In genomic region chr9:113398796-113399195, GRCh38 we compare ENCODE assay signal across 13 cellular contexts. TPM values are rescaled to one million over a fixed set of nuclear protein-coding genes. Genes with fewer than 3 reads are reported as not detected.
DNase-seq lines count a peak whose midpoint lies in the region; ATAC-seq and TF ChIP-seq lines count a peak whose summit lies in the region.
"Had no signal": no experiment of that assay in that cellular context is flagged by ENCODE, and none has a peak within 500 bp of the region (broad histone marks: within the 10 kb centered on the region; RNA-seq: fewer than 3 reads in every experiment).

No MANE protein-coding gene starts in this region.

- H3K27me3 Mint-ChIP-seq in CD4-positive, alpha-beta memory T cell = no peaks in the 10 kb centered on the region
- no peaks in the 10 kb centered on the region for H3K27me3 Mint-ChIP-seq in nephron (ENCODE audit: low read depth)
- no peaks in the 10 kb centered on the region for H3K27me3 Mint-ChIP-seq in activated CD8-positive, alpha-beta T cell treated with anti-CD3 and anti-CD28 coated beads, Interleukin-2, amount 10 ng/mL, durations not matched to agents 7 days and 5 days (ENCODE audit: low read depth)

- DNase-seq in CD4-positive, alpha-beta memory T cell = no peak
- DNase-seq in esophagus squamous epithelium (lab: John Stamatoyannopoulos, UW) = no peak
- DNase-seq in cortex of kidney (lab: John Stamatoyannopoulos, UW) = no peak
- no peak for DNase-seq in AG08396 (ENCODE audit: low spot score)
- DNase-seq in activated CD8-positive, alpha-beta T cell treated with anti-CD3 and anti-CD28 coated beads, Interleukin-2, amount 10 ng/mL, durations not matched to agents 7 days and 5 days = no peak
- no peak for DNase-seq in aorta
- DNase-seq: activated CD4-positive, alpha-beta T cell treated with anti-CD3 and anti-CD28 coated beads for 4 hours; activated effector memory CD4-positive, alpha-beta T cell treated with Interleukin-2 at 50 U/mL for 16 hours had no signal

- no peak for ATAC-seq in activated CD8-positive, alpha-beta T cell treated with anti-CD3 and anti-CD28 coated beads, Interleukin-2, amount 10 ng/mL, durations not matched to agents 7 days and 5 days
- no peak for ATAC-seq in aorta (ENCODE audit: low FRiP score)
- ATAC-seq: HCT116 had no signal

- peak overlapping the region in 5 of 8 donors; percentile 32 to 77 (median 65) for H3K4me3 Mint-ChIP-seq in CD4-positive, alpha-beta memory T cell
- peak overlapping the region; percentile 94 to 96 (median 95) for H3K4me3 Mint-ChIP-seq in nephron
- no peak overlapping the region for H3K4me3 Mint-ChIP-seq in activated CD8-positive, alpha-beta T cell treated with anti-CD3 and anti-CD28 coated beads, Interleukin-2, amount 10 ng/mL, durations not matched to agents 7 days and 5 days

- no peaks in the 10 kb centered on the region for H3K9me3 Mint-ChIP-seq in CD4-positive, alpha-beta memory T cell
- no peaks in the 10 kb centered on the region for H3K9me3 Mint-ChIP-seq in nephron
- no peaks in the 10 kb centered on the region for H3K9me3 Mint-ChIP-seq in activated CD8-positive, alpha-beta T cell treated with anti-CD3 and anti-CD28 coated beads, Interleukin-2, amount 10 ng/mL, durations not matched to agents 7 days and 5 days (ENCODE audit: insufficient read depth)

- intact Hi-C loops in CD4-positive, alpha-beta memory T cell (cut with micrococcal nuclease) = no loop called here
- intact Hi-C loops in esophagus squamous epithelium (cut with DNase I) = no loop called here
- intact Hi-C loops in aorta (cut with DNase I) = no loop called here

- peak overlapping the region in 1 of 7 donors; percentile 63 for H3K27ac Mint-ChIP-seq in CD4-positive, alpha-beta memory T cell
- H3K27ac Mint-ChIP-seq in nephron = peak overlapping the region in 1 of 3 experiments; percentile 29
- no peak overlapping the region for H3K27ac Mint-ChIP-seq in activated CD8-positive, alpha-beta T cell treated with anti-CD3 and anti-CD28 coated beads, Interleukin-2, amount 10 ng/mL, durations not matched to agents 7 days and 5 days

- 82 to 94% methylated on average over 4 to 5 of the region's 5 CpGs for WGBS in esophagus squamous epithelium, 2 donors
- WGBS in aorta, 2 donors = 92 to 93% methylated on average over 5 of the region's 5 CpGs

- peaks cover 16% of the 10 kb centered on the region for H3K4me1 ChIP-seq in CD4-positive, alpha-beta memory T cell (ENCODE audit: insufficient read depth, low read length)
- peaks cover 4% of the 10 kb centered on the region; the same call in 1 of the 2 replicates for H3K4me1 ChIP-seq in HUES48 (ENCODE audit: control insufficient read depth, insufficient read depth, low read length)
- peaks cover 10 to 54% (median 33%) of the 10 kb centered on the region in 3 donors for H3K4me1 ChIP-seq in esophagus squamous epithelium
- H3K4me1 ChIP-seq in aorta (ENCODE audit: control insufficient read depth in 1 of 2, insufficient read depth in 2 of 2, low read length in 2 of 2) = no peaks in the 10 kb centered on the region

- TF ChIP-seq CTCF in esophagus squamous epithelium (IDR thresholded peaks at IDR 0.05) (no peak), nephron (IDR thresholded peaks at IDR 0.05; ENCODE audit: unreplicated experiment in 3 of 3) (no peak)

- peaks cover 15 to 31% (median 23%) of the 10 kb centered on the region in 4 donors for H3K4me1 Mint-ChIP-seq in CD4-positive, alpha-beta memory T cell
- H3K4me1 Mint-ChIP-seq in nephron = peaks cover 21% of the 10 kb centered on the region
- H3K4me1 Mint-ChIP-seq in activated CD8-positive, alpha-beta T cell treated with anti-CD3 and anti-CD28 coated beads, Interleukin-2, amount 10 ng/mL, durations not matched to agents 7 days and 5 days (ENCODE audit: low read depth) = peaks cover 17% of the 10 kb centered on the region

- no peaks in the 10 kb centered on the region for H3K36me3 ChIP-seq in CD4-positive, alpha-beta memory T cell (ENCODE audit: insufficient read depth, low read length)
- H3K36me3 ChIP-seq in HUES48 (ENCODE audit: control insufficient read depth, insufficient read depth, low read length) = no peaks in the 10 kb centered on the region
- H3K36me3 ChIP-seq in esophagus squamous epithelium = peaks cover 0 to 19% (median 0%) of the 10 kb centered on the region in 3 donors
- H3K36me3 ChIP-seq in aorta (ENCODE audit: control insufficient read depth in 1 of 2, insufficient read depth in 2 of 2, low read length in 1 of 2) = no peaks in the 10 kb centered on the region

- TF ChIP-seq POLR2A in esophagus squamous epithelium (IDR thresholded peaks at IDR 0.05) = no peak

- H3K36me3 Mint-ChIP-seq in CD4-positive, alpha-beta memory T cell = peaks cover 0 to 6% of the 10 kb centered on the region in 2 donors
- peaks cover 6% of the 10 kb centered on the region for H3K36me3 Mint-ChIP-seq in nephron (ENCODE audit: low read depth)
- H3K36me3 Mint-ChIP-seq in activated CD8-positive, alpha-beta T cell treated with anti-CD3 and anti-CD28 coated beads, Interleukin-2, amount 10 ng/mL, durations not matched to agents 7 days and 5 days (ENCODE audit: low read depth) = peaks cover 2% of the 10 kb centered on the region

- no peak overlapping the region for H3K9ac ChIP-seq in HUES48 (ENCODE audit: low read depth, low read length)

- H3K27me3 ChIP-seq in CD4-positive, alpha-beta memory T cell (ENCODE audit: insufficient read depth, low read length) = no peaks in the 10 kb centered on the region
- H3K27me3 ChIP-seq in HUES48 (ENCODE audit: control insufficient read depth, insufficient read depth, low read length) = no peaks in the 10 kb centered on the region
- no peaks in the 10 kb centered on the region for H3K27me3 ChIP-seq in esophagus squamous epithelium
- H3K27me3 ChIP-seq in aorta (ENCODE audit: control insufficient read depth in 1 of 2, insufficient read depth in 2 of 2, low read length in 1 of 2) = no peaks in the 10 kb centered on the region

- POLR2A ChIA-PET in CD4-positive, alpha-beta memory T cell (lab: Charles Lee; ENCODE audit: partially characterized antibody) = interaction anchor here (1.1 kb wide), 1 partner anchor 24 kb away, joined by 3 read pairs; no protein-coding TSS in a partner anchor
- POLR2A ChIA-PET in activated CD8-positive, alpha-beta T cell treated with anti-CD3 and anti-CD28 coated beads, Interleukin-2, amount 10 ng/mL, durations not matched to agents 7 days and 5 days (lab: Charles Lee) = interaction anchor here (1.0 kb wide), 1 partner anchor 11 kb away, joined by 3 read pairs; the partner anchor contains the start of genes C9orf43 and POLE3

- no peaks in the 10 kb centered on the region for H3K9me3 ChIP-seq in CD4-positive, alpha-beta memory T cell (ENCODE audit: control insufficient read depth in 1 of 2, low read length in 2 of 2)
- no peaks in the 10 kb centered on the region for H3K9me3 ChIP-seq in HUES48 (ENCODE audit: control insufficient read depth, insufficient read depth, low read length)
- no peaks in the 10 kb centered on the region for H3K9me3 ChIP-seq in esophagus squamous epithelium
- no peaks in the 10 kb centered on the region for H3K9me3 ChIP-seq in aorta (ENCODE audit: control insufficient read depth, low read length)

- no peak overlapping the region for H3K27ac ChIP-seq in CD4-positive, alpha-beta memory T cell (ENCODE audit: low read depth, low read length)
- H3K27ac ChIP-seq in HUES48 (ENCODE audit: low read depth, low read length) (peak overlapping the region; percentile 57), esophagus squamous epithelium (peak overlapping the region in 3 of 4 donors; percentile 49 to 87 (median 79)), aorta (ENCODE audit: low read depth in 1 of 2, low read length in 2 of 2) (no peak overlapping the region)

- no peak overlapping the region for H3K4me3 ChIP-seq in CD4-positive, alpha-beta memory T cell (ENCODE audit: low read length in 2 of 2)
- H3K4me3 ChIP-seq in HUES48 (ENCODE audit: low read depth, low read length) (no peak overlapping the region), esophagus squamous epithelium (no peak overlapping the region), aorta (ENCODE audit: low read length in 2 of 2) (no peak overlapping the region)
- H3K4me3 ChIP-seq: coronary artery had no signal

- CTCF ChIA-PET in CD4-positive, alpha-beta memory T cell (lab: Charles Lee; ENCODE audit: partially characterized antibody) = interaction anchor here (0.5 to 8.5 kb wide), 7 partner anchors 7 to 257 kb away, joined by 3 to 72 read pairs (median 6); partner anchors contain the start of genes C9orf43 and POLE3
- CTCF ChIA-PET in activated CD8-positive, alpha-beta T cell treated with anti-CD3 and anti-CD28 coated beads, Interleukin-2, amount 10 ng/mL, durations not matched to agents 7 days and 5 days (lab: Charles Lee) = interaction anchor here (0.9 to 1.7 kb wide), 8 partner anchors 9 to 259 kb away, joined by 3 to 6 read pairs (median 4); partner anchors contain the start of gene CDC26

RNA-seq across cellular contexts. Expression of gene ALAD, which starts 2.3 kb away (rescaled TPM):
- 10 to 100 TPM; 39.9 TPM for total RNA-seq in CD4-positive, alpha-beta memory T cell
- polyA plus RNA-seq in CD4-positive, alpha-beta memory T cell = 10 to 100 TPM; 16.4 to 23.8 TPM
- 10 to 100 TPM; 19.1 to 52.0 (median 33.5) TPM for total RNA-seq in esophagus squamous epithelium
- 10 to 100 TPM; 26.0 to 30.7 TPM for total RNA-seq in activated CD8-positive, alpha-beta T cell treated with anti-CD3 and anti-CD28 coated beads, Interleukin-2, amount 10 ng/mL, durations not matched to agents 7 days and 5 days
- total RNA-seq in aorta = 10 to 100 TPM; 26.3 to 40.8 TPM
- 10 to 100 TPM; 42.9 to 54.6 TPM for polyA plus RNA-seq in aorta

RNA-seq across cellular contexts. Expression of gene POLE3, which starts 11.7 kb away (rescaled TPM):
- 10 to 100 TPM; 46.9 TPM for total RNA-seq in CD4-positive, alpha-beta memory T cell
- 100 to 1,000 TPM; 103 to 179 TPM for polyA plus RNA-seq in CD4-positive, alpha-beta memory T cell
- 10 to 100 TPM; 16.6 to 61.4 (median 51.9) TPM for total RNA-seq in esophagus squamous epithelium
- total RNA-seq in activated CD8-positive, alpha-beta T cell treated with anti-CD3 and anti-CD28 coated beads, Interleukin-2, amount 10 ng/mL, durations not matched to agents 7 days and 5 days = 10 to 100 TPM; 78.9 to 81.7 TPM
- total RNA-seq in aorta = 10 to 100 TPM; 23.1 to 25.2 TPM
- polyA plus RNA-seq in aorta = 10 to 100 TPM; 26.1 to 35.2 TPM

RNA-seq across cellular contexts. Expression of gene C9orf43, which starts 11.8 kb away (rescaled TPM):
- under 1 TPM; 0.86 to 0.87 TPM for total RNA-seq in CD4-positive, alpha-beta memory T cell
- under 1 TPM; 0.41 to 0.45 TPM for polyA plus RNA-seq in CD4-positive, alpha-beta memory T cell
- under 1 TPM; 0.32 to 0.79 (median 0.38) TPM for total RNA-seq in esophagus squamous epithelium
- total RNA-seq in activated CD8-positive, alpha-beta T cell treated with anti-CD3 and anti-CD28 coated beads, Interleukin-2, amount 10 ng/mL, durations not matched to agents 7 days and 5 days = under 1 TPM; 0.34 to 0.60 TPM
- total RNA-seq in aorta = under 1 TPM in 1 of 2 donors, not detected in 1; 0.18 TPM
- polyA plus RNA-seq in aorta = not detected

RNA-seq across cellular contexts. Expression of gene HDHD3, which starts 22.0 kb away (rescaled TPM):
- 10 to 100 TPM; 29.9 to 32.8 TPM for total RNA-seq in CD4-positive, alpha-beta memory T cell
- polyA plus RNA-seq in CD4-positive, alpha-beta memory T cell = 10 to 100 TPM; 40.8 to 52.3 TPM
- 10 to 100 TPM; 35.9 to 84.2 (median 46.4) TPM for total RNA-seq in esophagus squamous epithelium
- total RNA-seq in activated CD8-positive, alpha-beta T cell treated with anti-CD3 and anti-CD28 coated beads, Interleukin-2, amount 10 ng/mL, durations not matched to agents 7 days and 5 days = 10 to 100 TPM; 14.0 to 15.3 TPM
- 10 to 100 TPM in 1 of 2 donors, 1 to 10 TPM in 1; 8.2 to 13.5 TPM for total RNA-seq in aorta
- polyA plus RNA-seq in aorta = 10 to 100 TPM; 21.7 to 23.7 TPM

RNA-seq across cellular contexts. Expression of gene BSPRY, which starts 49.5 kb away (rescaled TPM):
- total RNA-seq in CD4-positive, alpha-beta memory T cell = not detected
- under 1 TPM; 0.24 to 0.93 TPM for polyA plus RNA-seq in CD4-positive, alpha-beta memory T cell
- total RNA-seq in esophagus squamous epithelium (10 to 100 TPM; 18.1 to 50.1 (median 37.6) TPM), aorta (under 1 TPM; 0.19 to 0.48 TPM)
- total RNA-seq in activated CD8-positive, alpha-beta T cell treated with anti-CD3 and anti-CD28 coated beads, Interleukin-2, amount 10 ng/mL, durations not matched to agents 7 days and 5 days = 1 to 10 TPM; 4.0 to 4.4 TPM
- polyA plus RNA-seq in aorta = 1 to 10 TPM in 1 of 2 donors, under 1 TPM in 1; 0.18 to 2.6 TPM
- polyA plus RNA-seq: neural cell had no signal

Comparison
In these comparisons a context has a peak if more than half of its experiments do, and no peak if none do; other contexts are left out.
1. H3K27ac ChIP-seq: peak in HUES48 (single experiment) and esophagus squamous epithelium (3 of 4); none in CD4-positive, alpha-beta memory T cell (single experiment) and aorta (0 of 2).